9 cellular contexts compared by ENCODE assay signal in genomic region chr10:91883549-91884542, GRCh38. TPM values are rescaled to one million over a fixed set of nuclear protein-coding genes. Genes with fewer than 3 reads are reported as not detected.
DNase-seq lines count a peak whose midpoint lies in the region; ATAC-seq and TF ChIP-seq lines count a peak whose summit lies in the region.
"Had no signal": no experiment of that assay in that cellular context is flagged by ENCODE, and none has a peak within 500 bp of the region (broad histone marks: within the 10 kb centered on the region; RNA-seq: fewer than 3 reads in every experiment).

No MANE protein-coding gene starts in this region.

- no peak overlapping the region for H3K4me2 ChIP-seq in OCI-LY7 (ENCODE audit: low read length)

- H2AFZ ChIP-seq in OCI-LY7 (ENCODE audit: low read length), result no peak overlapping the region

- no peaks in the 10 kb centered on the region for H3K4me1 ChIP-seq in OCI-LY7 (ENCODE audit: insufficient read depth, low read length, poor library complexity, severe bottlenecking)

- H3K27ac ChIP-seq in OCI-LY7 (ENCODE audit: low read depth, low read length, poor library complexity, severe bottlenecking), result no peak overlapping the region

- DNase-seq in AG08396 (ENCODE audit: low spot score) (peak; percentile 63), NCI-H2227 treated with DMSO at 0.1 percent for 48 hours (lab: John Stamatoyannopoulos, UW) (peak; percentile 49), fibroblast of mammary gland (ENCODE audit: low read depth) (peak; percentile 64), OCI-LY7 (ENCODE audit: low spot score) (no peak), GDM1 (lab: John Stamatoyannopoulos, UW) (no peak)
- no peak for DNase-seq in activated CD8-positive, alpha-beta T cell treated with anti-CD3 and anti-CD28 coated beads, Interleukin-2, amount 10 ng/mL, durations not matched to agents 7 days and 5 days
- DNase-seq: activated CD4-positive, alpha-beta T cell treated with anti-CD3 and anti-CD28 coated beads, Interleukin-2, amount 50 U/mL, for 1 hour had no signal

- TF ChIP-seq CTCF in fibroblast of mammary gland (conservative IDR thresholded peaks at IDR 0.05; ENCODE audit: control insufficient read depth, insufficient read depth, low read depth, low read length) (no peak), nephron (IDR thresholded peaks at IDR 0.05; ENCODE audit: unreplicated experiment in 3 of 3) (no peak), OCI-LY7 (conservative IDR thresholded peaks at IDR 0.05; ENCODE audit: low read length) (no peak)

- peak overlapping the region; percentile 85 to 90 (median 86) for H3K27ac Mint-ChIP-seq in nephron
- no peak overlapping the region for H3K27ac Mint-ChIP-seq in activated CD8-positive, alpha-beta T cell treated with anti-CD3 and anti-CD28 coated beads, Interleukin-2, amount 10 ng/mL, durations not matched to agents 7 days and 5 days

- H3K36me3 ChIP-seq in OCI-LY7 (ENCODE audit: insufficient read depth, low read length), result no peaks in the 10 kb centered on the region

- peak overlapping the region; percentile 4 for H3K4me3 ChIP-seq in fibroblast of mammary gland (ENCODE audit: control insufficient read depth, low read depth, low read length)
- no peak overlapping the region for H3K4me3 ChIP-seq in OCI-LY7 (ENCODE audit: low read depth, low read length, poor library complexity, severe bottlenecking)

- no peaks in the 10 kb centered on the region for H3K9me3 Mint-ChIP-seq in nephron
- no peaks in the 10 kb centered on the region for H3K9me3 Mint-ChIP-seq in activated CD8-positive, alpha-beta T cell treated with anti-CD3 and anti-CD28 coated beads, Interleukin-2, amount 10 ng/mL, durations not matched to agents 7 days and 5 days (ENCODE audit: insufficient read depth)

- H3K79me2 ChIP-seq in OCI-LY7 (ENCODE audit: insufficient read depth, low read depth, low read length), result no peaks in the 10 kb centered on the region

- ATAC-seq in activated CD8-positive, alpha-beta T cell treated with anti-CD3 and anti-CD28 coated beads, Interleukin-2, amount 10 ng/mL, durations not matched to agents 7 days and 5 days, result no peak
- no peak for ATAC-seq in GM18907 (IDR thresholded peaks at IDR 0.05; ENCODE audit: unreplicated experiment)

- no peaks in the 10 kb centered on the region for H3K9me3 ChIP-seq in OCI-LY7 (ENCODE audit: low read length)

- intact Hi-C loops in OCI-LY7 (cut with micrococcal nuclease; ENCODE audit: unreplicated experiment), result no loop called here

- no peaks in the 10 kb centered on the region for H3K36me3 Mint-ChIP-seq in nephron (ENCODE audit: low read depth)
- no peaks in the 10 kb centered on the region for H3K36me3 Mint-ChIP-seq in activated CD8-positive, alpha-beta T cell treated with anti-CD3 and anti-CD28 coated beads, Interleukin-2, amount 10 ng/mL, durations not matched to agents 7 days and 5 days (ENCODE audit: low read depth)

- CTCF ChIA-PET in OCI-LY7 (lab: Charles Lee; ENCODE audit: unreplicated experiment), result no interaction called here
- CTCF ChIA-PET in activated CD8-positive, alpha-beta T cell treated with anti-CD3 and anti-CD28 coated beads, Interleukin-2, amount 10 ng/mL, durations not matched to agents 7 days and 5 days (lab: Charles Lee), result no interaction called here

- BruUV-seq in OCI-LY7 (replicated peaks; lab: Mats Ljungman, UMichigan), result no TSS peak

- no peaks in the 10 kb centered on the region for H4K20me1 ChIP-seq in OCI-LY7 (ENCODE audit: insufficient read depth, low read length)

- H3K4me1 Mint-ChIP-seq in nephron, result peaks cover 54% of the 10 kb centered on the region
- peaks cover 9% of the 10 kb centered on the region for H3K4me1 Mint-ChIP-seq in activated CD8-positive, alpha-beta T cell treated with anti-CD3 and anti-CD28 coated beads, Interleukin-2, amount 10 ng/mL, durations not matched to agents 7 days and 5 days (ENCODE audit: low read depth)

- H3K9me2 ChIP-seq in OCI-LY7 (ENCODE audit: insufficient read depth, low read length), result no peaks in the 10 kb centered on the region

- peak overlapping the region; percentile 54 to 59 (median 58) for H3K4me3 Mint-ChIP-seq in nephron
- H3K4me3 Mint-ChIP-seq in activated CD8-positive, alpha-beta T cell treated with anti-CD3 and anti-CD28 coated beads, Interleukin-2, amount 10 ng/mL, durations not matched to agents 7 days and 5 days, result no peak overlapping the region

- POLR2A ChIA-PET in OCI-LY7 (lab: Charles Lee), result no interaction called here
- POLR2A ChIA-PET in activated CD8-positive, alpha-beta T cell treated with anti-CD3 and anti-CD28 coated beads, Interleukin-2, amount 10 ng/mL, durations not matched to agents 7 days and 5 days (lab: Charles Lee), result interaction anchor here (0.5 kb wide), 1 partner anchor 24 kb away, joined by 3 read pairs; no protein-coding TSS in a partner anchor

- H3K27me3 Mint-ChIP-seq in nephron (ENCODE audit: low read depth), result no peaks in the 10 kb centered on the region
- H3K27me3 Mint-ChIP-seq in activated CD8-positive, alpha-beta T cell treated with anti-CD3 and anti-CD28 coated beads, Interleukin-2, amount 10 ng/mL, durations not matched to agents 7 days and 5 days (ENCODE audit: low read depth), result peaks cover 18% of the 10 kb centered on the region

RNA-seq across cellular contexts. Expression of gene FGFBP3, which starts 25.4 kb away (rescaled TPM):
- total RNA-seq in OCI-LY7 (2014; rRNA removed; shearing (Covaris generic)), result 1.1 and 1.7 TPM in 2 replicates
- 2.7 and 3.1 TPM in 2 replicates for total RNA-seq in OCI-LY7 (2022)
- total RNA-seq in activated CD8-positive, alpha-beta T cell treated with anti-CD3 and anti-CD28 coated beads, Interleukin-2, amount 10 ng/mL, durations not matched to agents 7 days and 5 days, result 1 to 10 TPM; 1.0 to 1.5 TPM

RNA-seq across cellular contexts. Expression of gene BTAF1, which starts 39.7 kb away (rescaled TPM):
- 95.6 and 100 TPM in 2 replicates for total RNA-seq in OCI-LY7 (2014; rRNA removed; shearing (Covaris generic))
- total RNA-seq in OCI-LY7 (2022), result 65.1 and 71.3 TPM in 2 replicates
- total RNA-seq in activated CD8-positive, alpha-beta T cell treated with anti-CD3 and anti-CD28 coated beads, Interleukin-2, amount 10 ng/mL, durations not matched to agents 7 days and 5 days, result 10 to 100 TPM; 40.9 to 41.0 TPM

Comparison
In these comparisons a context has a peak if more than half of its experiments do, and no peak if none do; other contexts are left out.
1. DNase-seq: peak in AG08396 (single experiment), NCI-H2227 treated with DMSO at 0.1 percent for 48 hours (single experiment) and fibroblast of mammary gland (single experiment); none in OCI-LY7 (single experiment), GDM1 (single experiment) and activated CD8-positive, alpha-beta T cell treated with anti-CD3 and anti-CD28 coated beads, Interleukin-2, amount 10 ng/mL, durations not matched to agents 7 days and 5 days (single experiment).